ENCODE assay signal across 1 cellular context in genomic region chr16:17272716-17273115, GRCh38.
TF ChIP-seq lines count a peak whose summit lies in the region.

No MANE protein-coding gene starts in this region.

TF ChIP-seq in IMR-90, 13 proteins besides CTCF, POLR2A, EP300 and RAD21 (continued from another document):
- TF ChIP-seq USF2 (IDR thresholded peaks at IDR 0.05; ENCODE audit: low read depth, low read length): no peak
